1 cellular context compared by ENCODE assay signal in the genomic region with DNA sequence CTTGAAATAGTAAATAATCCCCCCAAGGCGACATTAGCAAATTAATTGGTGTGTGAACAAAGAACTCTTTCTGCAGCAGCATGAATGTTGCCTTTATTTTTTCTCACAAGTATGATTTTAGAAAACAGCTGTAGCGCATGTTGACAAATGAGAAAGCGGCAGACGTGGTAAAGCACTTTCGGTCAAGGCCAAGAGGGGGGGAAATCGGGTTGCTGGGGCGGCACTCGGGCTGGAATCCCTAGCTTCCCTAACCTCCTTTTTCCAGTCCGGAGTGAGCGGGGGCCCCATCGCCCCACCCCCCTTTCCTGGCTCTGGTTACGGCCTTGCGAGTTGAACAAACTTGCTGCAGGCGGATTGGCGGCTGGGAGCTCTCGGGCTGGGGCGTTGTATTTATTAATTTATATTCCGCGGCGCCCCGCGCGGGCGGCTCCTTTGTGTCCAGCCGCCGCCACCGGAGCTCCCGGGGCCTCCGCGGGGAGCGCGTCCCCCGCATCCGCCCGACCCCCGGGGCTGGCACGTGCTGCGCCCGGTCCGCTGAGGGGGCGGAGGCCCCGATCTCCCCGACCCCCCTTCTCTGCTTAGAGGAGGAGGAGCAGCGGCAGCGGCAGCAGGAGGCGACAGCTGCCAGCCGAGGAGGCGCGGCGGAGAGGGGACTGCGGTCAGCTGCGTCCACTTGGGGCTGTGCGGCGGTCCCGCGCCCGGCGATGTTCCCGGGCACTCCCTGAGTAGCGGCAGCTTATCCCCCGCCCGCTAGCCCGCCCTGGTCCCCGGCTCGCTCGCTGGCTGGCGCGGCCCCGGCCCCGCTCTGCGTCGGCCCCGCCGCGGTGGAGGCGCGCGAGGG.
TF ChIP-seq lines count a peak whose summit lies in the region.

A gene with protein sequence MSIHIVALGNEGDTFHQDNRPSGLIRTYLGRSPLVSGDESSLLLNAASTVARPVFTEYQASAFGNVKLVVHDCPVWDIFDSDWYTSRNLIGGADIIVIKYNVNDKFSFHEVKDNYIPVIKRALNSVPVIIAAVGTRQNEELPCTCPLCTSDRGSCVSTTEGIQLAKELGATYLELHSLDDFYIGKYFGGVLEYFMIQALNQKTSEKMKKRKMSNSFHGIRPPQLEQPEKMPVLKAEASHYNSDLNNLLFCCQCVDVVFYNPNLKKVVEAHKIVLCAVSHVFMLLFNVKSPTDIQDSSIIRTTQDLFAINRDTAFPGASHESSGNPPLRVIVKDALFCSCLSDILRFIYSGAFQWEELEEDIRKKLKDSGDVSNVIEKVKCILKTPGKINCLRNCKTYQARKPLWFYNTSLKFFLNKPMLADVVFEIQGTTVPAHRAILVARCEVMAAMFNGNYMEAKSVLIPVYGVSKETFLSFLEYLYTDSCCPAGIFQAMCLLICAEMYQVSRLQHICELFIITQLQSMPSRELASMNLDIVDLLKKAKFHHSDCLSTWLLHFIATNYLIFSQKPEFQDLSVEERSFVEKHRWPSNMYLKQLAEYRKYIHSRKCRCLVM (plus strand): TSS at position 607 of the 841 bp plus-strand sequence. CDS start 347 bp downstream, outside the sequence.

TF ChIP-seq in K562, 482 proteins besides CTCF, POLR2A, EP300 and RAD21 (continued from another document and continues in another):
- TF ChIP-seq, protein P1, sequence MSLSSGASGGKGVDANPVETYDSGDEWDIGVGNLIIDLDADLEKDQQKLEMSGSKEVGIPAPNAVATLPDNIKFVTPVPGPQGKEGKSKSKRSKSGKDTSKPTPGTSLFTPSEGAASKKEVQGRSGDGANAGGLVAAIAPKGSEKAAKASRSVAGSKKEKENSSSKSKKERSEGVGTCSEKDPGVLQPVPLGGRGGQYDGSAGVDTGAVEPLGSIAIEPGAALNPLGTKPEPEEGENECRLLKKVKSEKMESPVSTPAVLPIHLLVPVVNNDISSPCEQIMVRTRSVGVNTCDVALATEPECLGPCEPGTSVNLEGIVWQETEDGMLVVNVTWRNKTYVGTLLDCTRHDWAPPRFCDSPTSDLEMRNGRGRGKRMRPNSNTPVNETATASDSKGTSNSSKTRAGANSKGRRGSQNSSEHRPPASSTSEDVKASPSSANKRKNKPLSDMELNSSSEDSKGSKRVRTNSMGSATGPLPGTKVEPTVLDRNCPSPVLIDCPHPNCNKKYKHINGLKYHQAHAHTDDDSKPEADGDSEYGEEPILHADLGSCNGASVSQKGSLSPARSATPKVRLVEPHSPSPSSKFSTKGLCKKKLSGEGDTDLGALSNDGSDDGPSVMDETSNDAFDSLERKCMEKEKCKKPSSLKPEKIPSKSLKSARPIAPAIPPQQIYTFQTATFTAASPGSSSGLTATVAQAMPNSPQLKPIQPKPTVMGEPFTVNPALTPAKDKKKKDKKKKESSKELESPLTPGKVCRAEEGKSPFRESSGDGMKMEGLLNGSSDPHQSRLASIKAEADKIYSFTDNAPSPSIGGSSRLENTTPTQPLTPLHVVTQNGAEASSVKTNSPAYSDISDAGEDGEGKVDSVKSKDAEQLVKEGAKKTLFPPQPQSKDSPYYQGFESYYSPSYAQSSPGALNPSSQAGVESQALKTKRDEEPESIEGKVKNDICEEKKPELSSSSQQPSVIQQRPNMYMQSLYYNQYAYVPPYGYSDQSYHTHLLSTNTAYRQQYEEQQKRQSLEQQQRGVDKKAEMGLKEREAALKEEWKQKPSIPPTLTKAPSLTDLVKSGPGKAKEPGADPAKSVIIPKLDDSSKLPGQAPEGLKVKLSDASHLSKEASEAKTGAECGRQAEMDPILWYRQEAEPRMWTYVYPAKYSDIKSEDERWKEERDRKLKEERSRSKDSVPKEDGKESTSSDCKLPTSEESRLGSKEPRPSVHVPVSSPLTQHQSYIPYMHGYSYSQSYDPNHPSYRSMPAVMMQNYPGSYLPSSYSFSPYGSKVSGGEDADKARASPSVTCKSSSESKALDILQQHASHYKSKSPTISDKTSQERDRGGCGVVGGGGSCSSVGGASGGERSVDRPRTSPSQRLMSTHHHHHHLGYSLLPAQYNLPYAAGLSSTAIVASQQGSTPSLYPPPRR (CRISPR knock-in tag; IDR thresholded peaks at IDR 0.05; ENCODE audit: borderline replicate concordance): no peak
- TF ChIP-seq SIX5 (IDR thresholded peaks at IDR 0.05; ENCODE audit: borderline replicate concordance in 1 of 2, insufficient read depth in 1 of 2, low read depth in 1 of 2, low read length in 2 of 2): no peak; a peak in 1 of 4 replicates
- TF ChIP-seq, protein P2, sequence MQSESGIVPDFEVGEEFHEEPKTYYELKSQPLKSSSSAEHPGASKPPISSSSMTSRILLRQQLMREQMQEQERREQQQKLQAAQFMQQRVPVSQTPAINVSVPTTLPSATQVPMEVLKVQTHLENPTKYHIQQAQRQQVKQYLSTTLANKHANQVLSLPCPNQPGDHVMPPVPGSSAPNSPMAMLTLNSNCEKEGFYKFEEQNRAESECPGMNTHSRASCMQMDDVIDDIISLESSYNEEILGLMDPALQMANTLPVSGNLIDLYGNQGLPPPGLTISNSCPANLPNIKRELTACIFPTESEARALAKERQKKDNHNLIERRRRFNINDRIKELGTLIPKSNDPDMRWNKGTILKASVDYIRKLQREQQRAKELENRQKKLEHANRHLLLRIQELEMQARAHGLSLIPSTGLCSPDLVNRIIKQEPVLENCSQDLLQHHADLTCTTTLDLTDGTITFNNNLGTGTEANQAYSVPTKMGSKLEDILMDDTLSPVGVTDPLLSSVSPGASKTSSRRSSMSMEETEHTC (IDR thresholded peaks at IDR 0.05): peak; percentile 60
- TF ChIP-seq, protein P3, sequence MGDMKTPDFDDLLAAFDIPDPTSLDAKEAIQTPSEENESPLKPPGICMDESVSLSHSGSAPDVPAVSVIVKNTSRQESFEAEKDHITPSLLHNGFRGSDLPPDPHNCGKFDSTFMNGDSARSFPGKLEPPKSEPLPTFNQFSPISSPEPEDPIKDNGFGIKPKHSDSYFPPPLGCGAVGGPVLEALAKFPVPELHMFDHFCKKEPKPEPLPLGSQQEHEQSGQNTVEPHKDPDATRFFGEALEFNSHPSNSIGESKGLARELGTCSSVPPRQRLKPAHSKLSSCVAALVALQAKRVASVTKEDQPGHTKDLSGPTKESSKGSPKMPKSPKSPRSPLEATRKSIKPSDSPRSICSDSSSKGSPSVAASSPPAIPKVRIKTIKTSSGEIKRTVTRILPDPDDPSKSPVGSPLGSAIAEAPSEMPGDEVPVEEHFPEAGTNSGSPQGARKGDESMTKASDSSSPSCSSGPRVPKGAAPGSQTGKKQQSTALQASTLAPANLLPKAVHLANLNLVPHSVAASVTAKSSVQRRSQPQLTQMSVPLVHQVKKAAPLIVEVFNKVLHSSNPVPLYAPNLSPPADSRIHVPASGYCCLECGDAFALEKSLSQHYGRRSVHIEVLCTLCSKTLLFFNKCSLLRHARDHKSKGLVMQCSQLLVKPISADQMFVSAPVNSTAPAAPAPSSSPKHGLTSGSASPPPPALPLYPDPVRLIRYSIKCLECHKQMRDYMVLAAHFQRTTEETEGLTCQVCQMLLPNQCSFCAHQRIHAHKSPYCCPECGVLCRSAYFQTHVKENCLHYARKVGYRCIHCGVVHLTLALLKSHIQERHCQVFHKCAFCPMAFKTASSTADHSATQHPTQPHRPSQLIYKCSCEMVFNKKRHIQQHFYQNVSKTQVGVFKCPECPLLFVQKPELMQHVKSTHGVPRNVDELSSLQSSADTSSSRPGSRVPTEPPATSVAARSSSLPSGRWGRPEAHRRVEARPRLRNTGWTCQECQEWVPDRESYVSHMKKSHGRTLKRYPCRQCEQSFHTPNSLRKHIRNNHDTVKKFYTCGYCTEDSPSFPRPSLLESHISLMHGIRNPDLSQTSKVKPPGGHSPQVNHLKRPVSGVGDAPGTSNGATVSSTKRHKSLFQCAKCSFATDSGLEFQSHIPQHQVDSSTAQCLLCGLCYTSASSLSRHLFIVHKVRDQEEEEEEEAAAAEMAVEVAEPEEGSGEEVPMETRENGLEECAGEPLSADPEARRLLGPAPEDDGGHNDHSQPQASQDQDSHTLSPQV (IDR thresholded peaks at IDR 0.05): peak; percentile 80
- TF ChIP-seq, protein P4, sequence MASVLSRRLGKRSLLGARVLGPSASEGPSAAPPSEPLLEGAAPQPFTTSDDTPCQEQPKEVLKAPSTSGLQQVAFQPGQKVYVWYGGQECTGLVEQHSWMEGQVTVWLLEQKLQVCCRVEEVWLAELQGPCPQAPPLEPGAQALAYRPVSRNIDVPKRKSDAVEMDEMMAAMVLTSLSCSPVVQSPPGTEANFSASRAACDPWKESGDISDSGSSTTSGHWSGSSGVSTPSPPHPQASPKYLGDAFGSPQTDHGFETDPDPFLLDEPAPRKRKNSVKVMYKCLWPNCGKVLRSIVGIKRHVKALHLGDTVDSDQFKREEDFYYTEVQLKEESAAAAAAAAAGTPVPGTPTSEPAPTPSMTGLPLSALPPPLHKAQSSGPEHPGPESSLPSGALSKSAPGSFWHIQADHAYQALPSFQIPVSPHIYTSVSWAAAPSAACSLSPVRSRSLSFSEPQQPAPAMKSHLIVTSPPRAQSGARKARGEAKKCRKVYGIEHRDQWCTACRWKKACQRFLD (CRISPR knock-in tag; IDR thresholded peaks at IDR 0.05): no peak
- TF ChIP-seq CSDE1 (IDR thresholded peaks at IDR 0.05): no peak
- TF ChIP-seq RBM15 (IDR thresholded peaks at IDR 0.05; ENCODE audit: insufficient read depth, low read length): no peak
- no peak for TF ChIP-seq KAT2B (IDR thresholded peaks at IDR 0.05; ENCODE audit: low read depth, low read length)
- TF ChIP-seq MAFF (IDR thresholded peaks at IDR 0.05; ENCODE audit: low read length): no peak; the same call in 1 of the 2 replicates
- TF ChIP-seq ZFP36 (IDR thresholded peaks at IDR 0.05; ENCODE audit: low read depth, low read length, partially characterized antibody): no peak
- 0 out of 2 replicates have a peak, but pooled peaks have one; percentile 34 for TF ChIP-seq FOXK1 (CRISPR knock-in tag; IDR thresholded peaks at IDR 0.05; ENCODE audit: borderline replicate concordance)
- TF ChIP-seq ZBED1 (IDR thresholded peaks at IDR 0.05): peak; percentile 23; the same call in 1 of the 2 replicates
- no peak for TF ChIP-seq SAFB2 (IDR thresholded peaks at IDR 0.05; ENCODE audit: borderline replicate concordance, low read depth, low read length, severe bottlenecking)
- no peak for TF ChIP-seq NCOA2 (IDR thresholded peaks at IDR 0.05; ENCODE audit: partially characterized antibody in 2 of 2)
- peak; percentile 60 for TF ChIP-seq SAP30 (IDR thresholded peaks at IDR 0.05; ENCODE audit: borderline replicate concordance, insufficient read depth, low read depth, low read length, poor library complexity, severe bottlenecking)
- TF ChIP-seq NFIX (CRISPR knock-in tag; IDR thresholded peaks at IDR 0.05; ENCODE audit: low read depth): no peak
- TF ChIP-seq ILK (tag; IDR thresholded peaks at IDR 0.05; ENCODE audit: borderline replicate concordance, low read depth): no peak
- 0 out of 4 replicates have a peak, but pooled peaks of 1 of the 2 experiments have one; percentile 24 for TF ChIP-seq TEAD1 (CRISPR knock-in tag; IDR thresholded peaks at IDR 0.05)
- peak; percentile 51; the same call in 1 of the 2 replicates for TF ChIP-seq RNF2 (IDR thresholded peaks at IDR 0.05)
- TF ChIP-seq ZNF347 (CRISPR knock-in tag; IDR thresholded peaks at IDR 0.05; ENCODE audit: low read depth): no peak
- 0 out of 2 replicates have a peak, but pooled peaks have one; percentile 48 for TF ChIP-seq BACH1 (tag; IDR thresholded peaks at IDR 0.05)
- no peak for TF ChIP-seq ZC3H4 (CRISPR knock-in tag; IDR thresholded peaks at IDR 0.05; ENCODE audit: borderline replicate concordance)
- TF ChIP-seq HMGN3 (IDR thresholded peaks at IDR 0.05; ENCODE audit: borderline replicate concordance, extremely low read depth, insufficient read length, low read depth, low read length): peak; percentile 99
- TF ChIP-seq, protein P5, sequence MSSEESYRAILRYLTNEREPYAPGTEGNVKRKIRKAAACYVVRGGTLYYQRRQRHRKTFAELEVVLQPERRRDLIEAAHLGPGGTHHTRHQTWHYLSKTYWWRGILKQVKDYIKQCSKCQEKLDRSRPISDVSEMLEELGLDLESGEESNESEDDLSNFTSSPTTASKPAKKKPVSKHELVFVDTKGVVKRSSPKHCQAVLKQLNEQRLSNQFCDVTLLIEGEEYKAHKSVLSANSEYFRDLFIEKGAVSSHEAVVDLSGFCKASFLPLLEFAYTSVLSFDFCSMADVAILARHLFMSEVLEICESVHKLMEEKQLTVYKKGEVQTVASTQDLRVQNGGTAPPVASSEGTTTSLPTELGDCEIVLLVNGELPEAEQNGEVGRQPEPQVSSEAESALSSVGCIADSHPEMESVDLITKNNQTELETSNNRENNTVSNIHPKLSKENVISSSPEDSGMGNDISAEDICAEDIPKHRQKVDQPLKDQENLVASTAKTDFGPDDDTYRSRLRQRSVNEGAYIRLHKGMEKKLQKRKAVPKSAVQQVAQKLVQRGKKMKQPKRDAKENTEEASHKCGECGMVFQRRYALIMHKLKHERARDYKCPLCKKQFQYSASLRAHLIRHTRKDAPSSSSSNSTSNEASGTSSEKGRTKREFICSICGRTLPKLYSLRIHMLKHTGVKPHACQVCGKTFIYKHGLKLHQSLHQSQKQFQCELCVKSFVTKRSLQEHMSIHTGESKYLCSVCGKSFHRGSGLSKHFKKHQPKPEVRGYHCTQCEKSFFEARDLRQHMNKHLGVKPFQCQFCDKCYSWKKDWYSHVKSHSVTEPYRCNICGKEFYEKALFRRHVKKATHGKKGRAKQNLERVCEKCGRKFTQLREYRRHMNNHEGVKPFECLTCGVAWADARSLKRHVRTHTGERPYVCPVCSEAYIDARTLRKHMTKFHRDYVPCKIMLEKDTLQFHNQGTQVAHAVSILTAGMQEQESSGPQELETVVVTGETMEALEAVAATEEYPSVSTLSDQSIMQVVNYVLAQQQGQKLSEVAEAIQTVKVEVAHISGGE (CRISPR knock-in tag; IDR thresholded peaks at IDR 0.05): peak in 1 of 3 experiments; percentile 64; a peak in 2 of 6 replicates
- no peak for TF ChIP-seq HMG20B (CRISPR knock-in tag; IDR thresholded peaks at IDR 0.05)
- peak; percentile 50 for TF ChIP-seq TAF9B (IDR thresholded peaks at IDR 0.05; ENCODE audit: partially characterized antibody)
- no peak for TF ChIP-seq ZBTB8A (IDR thresholded peaks at IDR 0.05; ENCODE audit: partially characterized antibody)
- TF ChIP-seq ZNF253 (CRISPR knock-in tag; conservative IDR thresholded peaks at IDR 0.05): no peak
- no peak for TF ChIP-seq SLC30A9 (CRISPR knock-in tag; IDR thresholded peaks at IDR 0.05)
- TF ChIP-seq, protein P6, sequence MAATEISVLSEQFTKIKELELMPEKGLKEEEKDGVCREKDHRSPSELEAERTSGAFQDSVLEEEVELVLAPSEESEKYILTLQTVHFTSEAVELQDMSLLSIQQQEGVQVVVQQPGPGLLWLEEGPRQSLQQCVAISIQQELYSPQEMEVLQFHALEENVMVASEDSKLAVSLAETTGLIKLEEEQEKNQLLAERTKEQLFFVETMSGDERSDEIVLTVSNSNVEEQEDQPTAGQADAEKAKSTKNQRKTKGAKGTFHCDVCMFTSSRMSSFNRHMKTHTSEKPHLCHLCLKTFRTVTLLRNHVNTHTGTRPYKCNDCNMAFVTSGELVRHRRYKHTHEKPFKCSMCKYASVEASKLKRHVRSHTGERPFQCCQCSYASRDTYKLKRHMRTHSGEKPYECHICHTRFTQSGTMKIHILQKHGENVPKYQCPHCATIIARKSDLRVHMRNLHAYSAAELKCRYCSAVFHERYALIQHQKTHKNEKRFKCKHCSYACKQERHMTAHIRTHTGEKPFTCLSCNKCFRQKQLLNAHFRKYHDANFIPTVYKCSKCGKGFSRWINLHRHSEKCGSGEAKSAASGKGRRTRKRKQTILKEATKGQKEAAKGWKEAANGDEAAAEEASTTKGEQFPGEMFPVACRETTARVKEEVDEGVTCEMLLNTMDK (IDR thresholded peaks at IDR 0.05; ENCODE audit: borderline replicate concordance, insufficient read depth, low read depth, low read length, poor library complexity, severe bottlenecking): peak; percentile 1
- no peak for TF ChIP-seq EWSR1 (IDR thresholded peaks at IDR 0.05; ENCODE audit: borderline replicate concordance, low read depth, partially characterized antibody)
- TF ChIP-seq ZNF707 (CRISPR knock-in tag; conservative IDR thresholded peaks at IDR 0.05): no peak
- no peak for TF ChIP-seq CBX8 (IDR thresholded peaks at IDR 0.05; ENCODE audit: borderline replicate concordance, extremely low read depth, low read depth, low read length, poor library complexity, severe bottlenecking)
